Comparison of ENCODE assay signal across 18 cellular contexts in the genomic region with DNA sequence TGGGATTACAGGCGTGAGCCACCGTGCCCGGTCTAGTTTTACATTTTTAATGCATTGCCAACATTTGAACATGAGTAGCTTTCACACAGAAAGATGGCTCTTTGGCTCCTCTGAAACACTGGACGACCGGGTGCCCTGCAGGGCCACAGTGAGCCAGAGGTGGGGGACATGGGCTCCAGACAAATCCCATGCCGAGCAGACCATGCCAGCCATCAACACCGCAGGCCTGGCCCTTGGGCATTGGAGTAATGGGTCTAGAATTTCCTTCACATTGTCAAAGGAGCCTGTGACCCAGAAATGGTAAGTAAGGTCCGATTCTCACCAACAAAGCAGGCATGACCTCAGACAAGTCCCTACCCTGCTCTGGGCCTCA. TPM values are rescaled to one million over a fixed set of nuclear protein-coding genes. Genes with fewer than 3 reads are reported as not detected.
A peak's percentile ranks its signal among the peaks of the same experiment; 100 is the strongest.
DNase-seq lines count a peak whose midpoint lies in the region; ATAC-seq and TF ChIP-seq lines count a peak whose summit lies in the region.
"Had no signal": no experiment of that assay in that cellular context is flagged by ENCODE, and none has a peak within 500 bp of the region (broad histone marks: within the 10 kb centered on the region; RNA-seq: fewer than 3 reads in every experiment).

No MANE protein-coding gene starts in this region.

- 95 to 97% methylated on average over 7 to 8 of the region's 8 CpGs for WGBS in upper lobe of left lung, 2 donors

- no peaks in the 10 kb centered on the region for H3K27me3 Mint-ChIP-seq in osteocyte (ENCODE audit: unreplicated experiment)
- H3K27me3 Mint-ChIP-seq: activated naive CD8-positive, alpha-beta T cell treated with anti-CD3 and anti-CD28 coated beads for 36 hours had no signal

- no peaks in the 10 kb centered on the region for H3K27me3 ChIP-seq in upper lobe of left lung
- no peaks in the 10 kb centered on the region for H3K27me3 ChIP-seq in MG63
- H3K27me3 ChIP-seq: gastroesophageal sphincter, ovary had no signal

- intact Hi-C loops in Right ventricle myocardium superior (cut with DNase I), result no loop called here
- intact Hi-C loops in left cardiac atrium (cut with DNase I), result no loop called here

- no peaks in the 10 kb centered on the region for H3K36me3 Mint-ChIP-seq in osteocyte (ENCODE audit: unreplicated experiment)
- H3K36me3 Mint-ChIP-seq: activated naive CD8-positive, alpha-beta T cell treated with anti-CD3 and anti-CD28 coated beads for 36 hours; CD4-positive, CD25-positive, alpha-beta regulatory T cell had no signal

- H3K9me3 ChIP-seq in upper lobe of left lung (no peaks in the 10 kb centered on the region), MG63 (no peaks in the 10 kb centered on the region)
- H3K9me3 ChIP-seq: gastroesophageal sphincter, ovary, SK-N-SH had no signal

- H3K4me1 ChIP-seq in upper lobe of left lung, result peaks cover 8 to 42% (median 19%) of the 10 kb centered on the region in 4 donors
- H3K4me1 ChIP-seq: gastroesophageal sphincter had no signal

- peak overlapping the region; percentile 34 for H3K27ac Mint-ChIP-seq in osteocyte (ENCODE audit: unreplicated experiment)
- H3K27ac Mint-ChIP-seq: activated CD4-positive, alpha-beta T cell treated with anti-CD3 and anti-CD28 coated beads, Interleukin-2, amount 10 ng/mL, durations not matched to agents 24 days and 14 days; activated naive CD8-positive, alpha-beta T cell treated with anti-CD3 and anti-CD28 coated beads for 36 hours; CD4-positive, CD25-positive, alpha-beta regulatory T cell had no signal

- H3K4me3 ChIP-seq in upper lobe of left lung (no peak overlapping the region), MG63 (no peak overlapping the region)
- H3K4me3 ChIP-seq: gastroesophageal sphincter, ovary had no signal

- H3K36me3 ChIP-seq in upper lobe of left lung, result no peaks in the 10 kb centered on the region
- H3K36me3 ChIP-seq in MG63, result no peaks in the 10 kb centered on the region
- H3K36me3 ChIP-seq: gastroesophageal sphincter, ovary had no signal

- H3K4me3 Mint-ChIP-seq in osteocyte (ENCODE audit: unreplicated experiment), result no peak overlapping the region
- H3K4me3 Mint-ChIP-seq: activated CD4-positive, alpha-beta T cell treated with anti-CD3 and anti-CD28 coated beads, Interleukin-2, amount 10 ng/mL, durations not matched to agents 24 days and 14 days; activated naive CD8-positive, alpha-beta T cell treated with anti-CD3 and anti-CD28 coated beads for 36 hours; CD4-positive, CD25-positive, alpha-beta regulatory T cell had no signal

- TF ChIP-seq POLR2A in upper lobe of left lung (IDR thresholded peaks at IDR 0.05), result no peak

- TF ChIP-seq EP300 in upper lobe of left lung (IDR thresholded peaks at IDR 0.05), result no peak

- DNase-seq in Right ventricle myocardium superior (peak; percentile 36), left cardiac atrium (no peak), epithelial cell of prostate (ENCODE audit: low read depth, low spot score) (no peak), osteocyte (ENCODE audit: extremely low spot score, unreplicated experiment) (no peak), upper lobe of left lung (no peak), DMS79 (lab: John Stamatoyannopoulos, UW) (no peak), MG63 (no peak)
- DNase-seq: activated CD4-positive, alpha-beta T cell treated with anti-CD3 and anti-CD28 coated beads, Interleukin-2, amount 10 ng/mL, durations not matched to agents 24 days and 14 days; activated naive CD8-positive, alpha-beta T cell treated with anti-CD3 and anti-CD28 coated beads for 36 hours; CD4-positive, CD25-positive, alpha-beta regulatory T cell; cerebellar nuclear complex; DND-41; NCI-H187; SK-N-SH had no signal

- H3K27ac ChIP-seq in epithelial cell of prostate, result peak overlapping the region; percentile 60
- H3K27ac ChIP-seq in upper lobe of left lung, result peak overlapping the region; percentile 53 to 76 (median 64)
- H3K27ac ChIP-seq: ovary had no signal

- TF ChIP-seq CTCF in osteocyte (IDR thresholded peaks at IDR 0.05) (no peak), upper lobe of left lung (IDR thresholded peaks at IDR 0.05) (no peak)

- no peaks in the 10 kb centered on the region for H3K9me3 Mint-ChIP-seq in osteocyte (ENCODE audit: unreplicated experiment)
- H3K9me3 Mint-ChIP-seq: activated CD4-positive, alpha-beta T cell treated with anti-CD3 and anti-CD28 coated beads, Interleukin-2, amount 10 ng/mL, durations not matched to agents 24 days and 14 days; activated naive CD8-positive, alpha-beta T cell treated with anti-CD3 and anti-CD28 coated beads for 36 hours; CD4-positive, CD25-positive, alpha-beta regulatory T cell had no signal

- peaks cover 33% of the 10 kb centered on the region for H3K4me1 Mint-ChIP-seq in osteocyte (ENCODE audit: unreplicated experiment)

- ATAC-seq in Right ventricle myocardium superior (ENCODE audit: poor library complexity) (no peak), left cardiac atrium (no peak), upper lobe of left lung (ENCODE audit: low FRiP score in 2 of 2) (no peak), HG03139 (IDR thresholded peaks at IDR 0.05; ENCODE audit: unreplicated experiment) (no peak)

RNA-seq across cellular contexts. Expression of a gene that starts 21.4 kb away (rescaled TPM):
- total RNA-seq in Right ventricle myocardium superior (280 TPM), left cardiac atrium (100 to 1,000 TPM; 247 to 329 TPM), osteocyte (206 and 209 TPM in 2 replicates), upper lobe of left lung (100 to 1,000 TPM; 201 to 380 (median 285) TPM)
- 139 and 143 TPM in 2 replicates for total RNA-seq in MG63 (2014; rRNA removed; shearing (Covaris generic); ENCODE audit: low replicate concordance)

RNA-seq across cellular contexts. Expression of a gene that starts 48.9 kb away (rescaled TPM):
- not detected for total RNA-seq in Right ventricle myocardium superior
- total RNA-seq in left cardiac atrium, result not detected
- not detected in 2 replicates for total RNA-seq in osteocyte
- 1 to 10 TPM in 4 of 6 donors, under 1 TPM in 1, not detected in 1; 0.57 to 6.3 (median 2.1) TPM for total RNA-seq in upper lobe of left lung
- total RNA-seq in MG63 (2014; rRNA removed; shearing (Covaris generic); ENCODE audit: low replicate concordance), result not detected in 2 replicates
- total RNA-seq: activated CD4-positive, alpha-beta T cell treated with anti-CD3 and anti-CD28 coated beads, Interleukin-2, amount 10 ng/mL, durations not matched to agents 24 days and 14 days; endothelial cell of umbilical vein; ovary had no signal
